Comparison of ENCODE assay signal across 1 cellular context in genomic region chr1:171485375-171486047, GRCh38.
TF ChIP-seq lines count a peak whose summit lies in the region.

Gene PRRC2C (plus strand): TSS chr1:171485530. CDS start chr1:171512089, 26,559 bp downstream.

TF ChIP-seq in HepG2, 621 proteins besides CTCF, POLR2A, EP300 and RAD21 (continued from another document and continues in another):
- TF ChIP-seq, protein P1, sequence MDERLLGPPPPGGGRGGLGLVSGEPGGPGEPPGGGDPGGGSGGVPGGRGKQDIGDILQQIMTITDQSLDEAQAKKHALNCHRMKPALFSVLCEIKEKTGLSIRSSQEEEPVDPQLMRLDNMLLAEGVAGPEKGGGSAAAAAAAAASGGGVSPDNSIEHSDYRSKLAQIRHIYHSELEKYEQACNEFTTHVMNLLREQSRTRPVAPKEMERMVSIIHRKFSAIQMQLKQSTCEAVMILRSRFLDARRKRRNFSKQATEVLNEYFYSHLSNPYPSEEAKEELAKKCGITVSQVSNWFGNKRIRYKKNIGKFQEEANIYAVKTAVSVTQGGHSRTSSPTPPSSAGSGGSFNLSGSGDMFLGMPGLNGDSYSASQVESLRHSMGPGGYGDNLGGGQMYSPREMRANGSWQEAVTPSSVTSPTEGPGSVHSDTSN (CRISPR knock-in tag; IDR thresholded peaks at IDR 0.05) = no peak
- TF ChIP-seq TOE1 (CRISPR knock-in tag; IDR thresholded peaks at IDR 0.05) = no peak
- no peak for TF ChIP-seq ZNF7 (CRISPR knock-in tag; IDR thresholded peaks at IDR 0.05)
- no peak for TF ChIP-seq ZNF234 (CRISPR knock-in tag; conservative IDR thresholded peaks at IDR 0.05)
- TF ChIP-seq AKAP8 (CRISPR knock-in tag; IDR thresholded peaks at IDR 0.05) = no peak
- peak; percentile 89 for TF ChIP-seq THAP11 (CRISPR knock-in tag; IDR thresholded peaks at IDR 0.05)
- no peak for TF ChIP-seq ZNF780A (CRISPR knock-in tag; IDR thresholded peaks at IDR 0.05)
- no peak for TF ChIP-seq NFIC (IDR thresholded peaks at IDR 0.05; ENCODE audit: low read length)
- no peak for TF ChIP-seq ZNF644 (CRISPR knock-in tag; IDR thresholded peaks at IDR 0.05; ENCODE audit: low read depth)
- TF ChIP-seq HIVEP1 (CRISPR knock-in tag; IDR thresholded peaks at IDR 0.05) = peak; percentile 75
- TF ChIP-seq ZNF230 (CRISPR knock-in tag; IDR thresholded peaks at IDR 0.05) = no peak
- peak; percentile 75; the same call in 1 of the 2 replicates for TF ChIP-seq ZNF44 (CRISPR knock-in tag; IDR thresholded peaks at IDR 0.05)
- TF ChIP-seq GTF3A (CRISPR knock-in tag; conservative IDR thresholded peaks at IDR 0.05) = no peak
- TF ChIP-seq ZKSCAN8 (CRISPR knock-in tag; IDR thresholded peaks at IDR 0.05; ENCODE audit: borderline replicate concordance) = peak; percentile 38; the same call in 1 of the 2 replicates
- no peak for TF ChIP-seq ZNF335 (CRISPR knock-in tag; IDR thresholded peaks at IDR 0.05)
- TF ChIP-seq SIX4 (CRISPR knock-in tag; IDR thresholded peaks at IDR 0.05) = no peak; the same call in 1 of the 2 replicates
- peak; percentile 66; the same call in 1 of the 2 replicates for TF ChIP-seq KDM5B (CRISPR knock-in tag; IDR thresholded peaks at IDR 0.05; ENCODE audit: borderline replicate concordance)
- no peak for TF ChIP-seq U2AF1 (optimal IDR thresholded peaks at IDR 0.05; ENCODE audit: low read depth, low read length)
- no peak for TF ChIP-seq ZNF282 (IDR thresholded peaks at IDR 0.05; ENCODE audit: partially characterized antibody)
- peak; percentile 90 for TF ChIP-seq KMT2B (CRISPR knock-in tag; IDR thresholded peaks at IDR 0.05)
- no peak for TF ChIP-seq ZNF264 (CRISPR knock-in tag; IDR thresholded peaks at IDR 0.05)
- TF ChIP-seq HMG20A (CRISPR knock-in tag; IDR thresholded peaks at IDR 0.05; ENCODE audit: borderline replicate concordance) = peak; percentile 11; the same call in 1 of the 2 replicates
- TF ChIP-seq, protein P2, sequence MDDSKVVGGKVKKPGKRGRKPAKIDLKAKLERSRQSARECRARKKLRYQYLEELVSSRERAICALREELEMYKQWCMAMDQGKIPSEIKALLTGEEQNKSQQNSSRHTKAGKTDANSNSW (CRISPR knock-in tag; IDR thresholded peaks at IDR 0.05; ENCODE audit: borderline replicate concordance) = no peak
- TF ChIP-seq ZBTB49 (CRISPR knock-in tag; IDR thresholded peaks at IDR 0.05; ENCODE audit: borderline replicate concordance) = no peak
- peak; percentile 48; the same call in 1 of the 2 replicates for TF ChIP-seq HDAC2 (CRISPR knock-in tag; IDR thresholded peaks at IDR 0.05)
- TF ChIP-seq TBL1XR1 (IDR thresholded peaks at IDR 0.05; ENCODE audit: borderline replicate concordance, low read length, partially characterized antibody) = no peak
- no peak for TF ChIP-seq HNRNPH1 (optimal IDR thresholded peaks at IDR 0.05; ENCODE audit: low read depth, low read length)
- TF ChIP-seq ZNF747 (CRISPR knock-in tag; IDR thresholded peaks at IDR 0.05; ENCODE audit: borderline replicate concordance) = peak; percentile 52; the same call in 1 of the 2 replicates
- TF ChIP-seq, protein P3, sequence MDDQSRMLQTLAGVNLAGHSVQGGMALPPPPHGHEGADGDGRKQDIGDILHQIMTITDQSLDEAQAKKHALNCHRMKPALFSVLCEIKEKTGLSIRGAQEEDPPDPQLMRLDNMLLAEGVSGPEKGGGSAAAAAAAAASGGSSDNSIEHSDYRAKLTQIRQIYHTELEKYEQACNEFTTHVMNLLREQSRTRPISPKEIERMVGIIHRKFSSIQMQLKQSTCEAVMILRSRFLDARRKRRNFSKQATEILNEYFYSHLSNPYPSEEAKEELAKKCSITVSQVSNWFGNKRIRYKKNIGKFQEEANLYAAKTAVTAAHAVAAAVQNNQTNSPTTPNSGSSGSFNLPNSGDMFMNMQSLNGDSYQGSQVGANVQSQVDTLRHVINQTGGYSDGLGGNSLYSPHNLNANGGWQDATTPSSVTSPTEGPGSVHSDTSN (CRISPR knock-in tag; IDR thresholded peaks at IDR 0.05; ENCODE audit: borderline replicate concordance) = no peak
- no peak for TF ChIP-seq BRCA1 (CRISPR knock-in tag; IDR thresholded peaks at IDR 0.05)
- TF ChIP-seq ZNF101 (CRISPR knock-in tag; IDR thresholded peaks at IDR 0.05; ENCODE audit: borderline replicate concordance, low read depth) = no peak
- TF ChIP-seq, protein P4, sequence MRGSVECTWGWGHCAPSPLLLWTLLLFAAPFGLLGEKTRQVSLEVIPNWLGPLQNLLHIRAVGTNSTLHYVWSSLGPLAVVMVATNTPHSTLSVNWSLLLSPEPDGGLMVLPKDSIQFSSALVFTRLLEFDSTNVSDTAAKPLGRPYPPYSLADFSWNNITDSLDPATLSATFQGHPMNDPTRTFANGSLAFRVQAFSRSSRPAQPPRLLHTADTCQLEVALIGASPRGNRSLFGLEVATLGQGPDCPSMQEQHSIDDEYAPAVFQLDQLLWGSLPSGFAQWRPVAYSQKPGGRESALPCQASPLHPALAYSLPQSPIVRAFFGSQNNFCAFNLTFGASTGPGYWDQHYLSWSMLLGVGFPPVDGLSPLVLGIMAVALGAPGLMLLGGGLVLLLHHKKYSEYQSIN (CRISPR knock-in tag; IDR thresholded peaks at IDR 0.05; ENCODE audit: borderline replicate concordance) = no peak
- no peak; the same call in 1 of the 2 replicates for TF ChIP-seq ZSCAN21 (CRISPR knock-in tag; IDR thresholded peaks at IDR 0.05; ENCODE audit: borderline replicate concordance)
- no peak for TF ChIP-seq ZNF562 (CRISPR knock-in tag; IDR thresholded peaks at IDR 0.05; ENCODE audit: borderline replicate concordance)
- no peak for TF ChIP-seq JARID2 (CRISPR knock-in tag; IDR thresholded peaks at IDR 0.05; ENCODE audit: insufficient replicate concordance)
- TF ChIP-seq MNT (IDR thresholded peaks at IDR 0.05) = peak; percentile 59; the same call in 1 of the 2 replicates
- TF ChIP-seq HOXA3 (CRISPR knock-in tag; IDR thresholded peaks at IDR 0.05) = peak; percentile 99
- TF ChIP-seq PHF21A (CRISPR knock-in tag; IDR thresholded peaks at IDR 0.05) = peak; percentile 70; the same call in 1 of the 2 replicates
- no peak for TF ChIP-seq ISX (CRISPR knock-in tag; conservative IDR thresholded peaks at IDR 0.05)
- TF ChIP-seq CAMTA2 (CRISPR knock-in tag; IDR thresholded peaks at IDR 0.05; ENCODE audit: borderline replicate concordance) = no peak
- TF ChIP-seq ZNF17 (CRISPR knock-in tag; IDR thresholded peaks at IDR 0.05) = no peak
- TF ChIP-seq ZNF30 (CRISPR knock-in tag; IDR thresholded peaks at IDR 0.05) = no peak; the same call in 1 of the 2 replicates
- TF ChIP-seq ZNF646 (CRISPR knock-in tag; IDR thresholded peaks at IDR 0.05) = no peak; the same call in 1 of the 2 replicates
- TF ChIP-seq HOXA9 (CRISPR knock-in tag; IDR thresholded peaks at IDR 0.05; ENCODE audit: borderline replicate concordance) = no peak
- TF ChIP-seq, protein P5, sequence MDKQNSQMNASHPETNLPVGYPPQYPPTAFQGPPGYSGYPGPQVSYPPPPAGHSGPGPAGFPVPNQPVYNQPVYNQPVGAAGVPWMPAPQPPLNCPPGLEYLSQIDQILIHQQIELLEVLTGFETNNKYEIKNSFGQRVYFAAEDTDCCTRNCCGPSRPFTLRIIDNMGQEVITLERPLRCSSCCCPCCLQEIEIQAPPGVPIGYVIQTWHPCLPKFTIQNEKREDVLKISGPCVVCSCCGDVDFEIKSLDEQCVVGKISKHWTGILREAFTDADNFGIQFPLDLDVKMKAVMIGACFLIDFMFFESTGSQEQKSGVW (CRISPR knock-in tag; IDR thresholded peaks at IDR 0.05; ENCODE audit: borderline replicate concordance) = no peak
- TF ChIP-seq FOXK1 (CRISPR knock-in tag; IDR thresholded peaks at IDR 0.05; ENCODE audit: borderline replicate concordance, low read depth) = peak; percentile 74; the same call in 1 of the 2 replicates
- TF ChIP-seq, protein P6, sequence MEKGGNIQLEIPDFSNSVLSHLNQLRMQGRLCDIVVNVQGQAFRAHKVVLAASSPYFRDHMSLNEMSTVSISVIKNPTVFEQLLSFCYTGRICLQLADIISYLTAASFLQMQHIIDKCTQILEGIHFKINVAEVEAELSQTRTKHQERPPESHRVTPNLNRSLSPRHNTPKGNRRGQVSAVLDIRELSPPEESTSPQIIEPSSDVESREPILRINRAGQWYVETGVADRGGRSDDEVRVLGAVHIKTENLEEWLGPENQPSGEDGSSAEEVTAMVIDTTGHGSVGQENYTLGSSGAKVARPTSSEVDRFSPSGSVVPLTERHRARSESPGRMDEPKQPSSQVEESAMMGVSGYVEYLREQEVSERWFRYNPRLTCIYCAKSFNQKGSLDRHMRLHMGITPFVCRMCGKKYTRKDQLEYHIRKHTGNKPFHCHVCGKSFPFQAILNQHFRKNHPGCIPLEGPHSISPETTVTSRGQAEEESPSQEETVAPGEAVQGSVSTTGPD (CRISPR knock-in tag; IDR thresholded peaks at IDR 0.05) = no peak
- TF ChIP-seq SRY (CRISPR knock-in tag; IDR thresholded peaks at IDR 0.05) = peak; percentile 83
- TF ChIP-seq NFE2L2 (IDR thresholded peaks at IDR 0.05; ENCODE audit: low read length) = no peak
- no peak; the same call in 1 of the 2 replicates for TF ChIP-seq ZNF329 (CRISPR knock-in tag; IDR thresholded peaks at IDR 0.05; ENCODE audit: low read depth)
- no peak; the same call in 1 of the 2 replicates for TF ChIP-seq SAFB2 (CRISPR knock-in tag; IDR thresholded peaks at IDR 0.05; ENCODE audit: borderline replicate concordance, low read depth)
- TF ChIP-seq ZNF775 (CRISPR knock-in tag; IDR thresholded peaks at IDR 0.05; ENCODE audit: borderline replicate concordance) = no peak
- peak; percentile 82 for TF ChIP-seq ZNF619 (CRISPR knock-in tag; IDR thresholded peaks at IDR 0.05)
- peak; percentile 56; the same call in 1 of the 2 replicates for TF ChIP-seq ZBTB21 (CRISPR knock-in tag; IDR thresholded peaks at IDR 0.05)
- peak; percentile 65; the same call in 1 of the 2 replicates for TF ChIP-seq MIXL1 (CRISPR knock-in tag; IDR thresholded peaks at IDR 0.05)
